In genomic region chr1:44994306-44994898, GRCh38 we compare ENCODE assay signal across 27 cellular contexts.
"Had no signal": no experiment of that assay in that cellular context is flagged by ENCODE, and none has a peak within 500 bp of the region (broad histone marks: within the 10 kb centered on the region; RNA-seq: fewer than 3 reads in every experiment).

No MANE protein-coding gene starts in this region.

- H3K36me3 Mint-ChIP-seq: immature natural killer cell; mesothelial cell of epicardium; naive B cell; natural killer cell treated with Interleukin-12 subunit alpha and Interleukin-12 subunit beta and Interleukin-15 and Interleukin-18, amount 100 ng/mL, for 72 hours; stimulated activated effector memory CD8-positive, alpha-beta T cell treated with anti-CD3 and anti-CD28 coated beads, Interleukin-12 subunit alpha, Interleukin-12 subunit beta, amount 100 ng/mL, for 72 hours had no signal

- H3K4me3 Mint-ChIP-seq: effector memory CD8-positive, alpha-beta T cell; immature natural killer cell; mesothelial cell of epicardium; naive B cell; natural killer cell treated with Interleukin-12 subunit alpha and Interleukin-12 subunit beta and Interleukin-15 and Interleukin-18, amount 100 ng/mL, for 72 hours; stimulated activated effector memory CD8-positive, alpha-beta T cell treated with anti-CD3 and anti-CD28 coated beads, Interleukin-12 subunit alpha, Interleukin-12 subunit beta, amount 100 ng/mL, for 72 hours had no signal

- DNase-seq: cerebellar nuclear complex; cortex of kidney; effector memory CD8-positive, alpha-beta T cell; foreskin keratinocyte; heart right ventricle; hippocampal formation; immature natural killer cell; islet precursor cell; kidney glomerular epithelial cell; mesenchymal stem cell; mucosa of descending colon; naive B cell; nucleus accumbens; psoas muscle; stimulated activated CD4-positive, alpha-beta T cell treated with anti-CD3 and anti-CD28 coated beads, Interleukin-12 subunit alpha, Interleukin-12 subunit beta, amount 100 ng/mL, for 4 hours; stimulated activated CD4-positive, alpha-beta T cell treated with anti-CD3 and anti-CD28 coated beads, Interleukin-1b, Interleukin-23, amount 100 ng/mL, for 48 hours; stimulated activated CD4-positive, alpha-beta T cell treated with anti-CD3 and anti-CD28 coated beads, Interleukin-4, amount 100 ng/mL, for 24 hours; stimulated activated naive CD4-positive, alpha-beta T cell treated with Interleukin-2 at 50 U/mL for 16 hours; stomach; thyroid gland; trophoblast cell had no signal

- H3K4me1 Mint-ChIP-seq: immature natural killer cell; mesothelial cell of epicardium; naive B cell; stimulated activated effector memory CD8-positive, alpha-beta T cell treated with anti-CD3 and anti-CD28 coated beads, Interleukin-12 subunit alpha, Interleukin-12 subunit beta, amount 100 ng/mL, for 72 hours had no signal

- H3K9me3 Mint-ChIP-seq: effector memory CD8-positive, alpha-beta T cell; immature natural killer cell; mesothelial cell of epicardium; naive B cell; natural killer cell treated with Interleukin-12 subunit alpha and Interleukin-12 subunit beta and Interleukin-15 and Interleukin-18, amount 100 ng/mL, for 72 hours; stimulated activated effector memory CD8-positive, alpha-beta T cell treated with anti-CD3 and anti-CD28 coated beads, Interleukin-12 subunit alpha, Interleukin-12 subunit beta, amount 100 ng/mL, for 72 hours had no signal

- H3K27me3 Mint-ChIP-seq: effector memory CD8-positive, alpha-beta T cell; naive B cell had no signal

- ATAC-seq: effector memory CD8-positive, alpha-beta T cell; esophagus mucosa; foreskin keratinocyte; gastroesophageal sphincter; mucosa of descending colon; natural killer cell treated with Interleukin-12 subunit alpha and Interleukin-12 subunit beta and Interleukin-15 and Interleukin-18, amount 100 ng/mL, for 72 hours; psoas muscle; right lobe of liver; stimulated activated effector memory CD8-positive, alpha-beta T cell treated with anti-CD3 and anti-CD28 coated beads, Interleukin-12 subunit alpha, Interleukin-12 subunit beta, amount 100 ng/mL, for 72 hours had no signal

- H3K27ac Mint-ChIP-seq: effector memory CD8-positive, alpha-beta T cell; immature natural killer cell; mesothelial cell of epicardium; naive B cell; natural killer cell treated with Interleukin-12 subunit alpha and Interleukin-12 subunit beta and Interleukin-15 and Interleukin-18, amount 100 ng/mL, for 72 hours; stimulated activated effector memory CD8-positive, alpha-beta T cell treated with anti-CD3 and anti-CD28 coated beads, Interleukin-12 subunit alpha, Interleukin-12 subunit beta, amount 100 ng/mL, for 72 hours had no signal
